ENCODE assay signal across 1 cellular context in genomic region chr3:76972624-76973296, GRCh38.
TF ChIP-seq lines count a peak whose summit lies in the region.

No MANE protein-coding gene starts in this region.

TF ChIP-seq in HepG2, 621 proteins besides CTCF, POLR2A, EP300 and RAD21 (continued from another document and continues in another):
- TF ChIP-seq, protein P1, sequence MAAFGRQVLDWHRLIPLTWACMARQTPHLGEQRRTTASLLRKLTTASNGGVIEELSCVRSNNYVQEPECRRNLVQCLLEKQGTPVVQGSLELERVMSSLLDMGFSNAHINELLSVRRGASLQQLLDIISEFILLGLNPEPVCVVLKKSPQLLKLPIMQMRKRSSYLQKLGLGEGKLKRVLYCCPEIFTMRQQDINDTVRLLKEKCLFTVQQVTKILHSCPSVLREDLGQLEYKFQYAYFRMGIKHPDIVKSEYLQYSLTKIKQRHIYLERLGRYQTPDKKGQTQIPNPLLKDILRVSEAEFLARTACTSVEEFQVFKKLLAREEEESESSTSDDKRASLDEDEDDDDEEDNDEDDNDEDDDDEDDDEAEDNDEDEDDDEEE (CRISPR knock-in tag; IDR thresholded peaks at IDR 0.05): no peak
- TF ChIP-seq FOXP4 (CRISPR knock-in tag; IDR thresholded peaks at IDR 0.05): peak; percentile 88
- 0 out of 2 replicates have a peak, but pooled peaks have one; percentile 34 for TF ChIP-seq FOXK1 (CRISPR knock-in tag; IDR thresholded peaks at IDR 0.05; ENCODE audit: borderline replicate concordance, low read depth)
- no peak for TF ChIP-seq FOXA1 (IDR thresholded peaks at IDR 0.05)
- peak; percentile 93 for TF ChIP-seq FOXA1 (CRISPR knock-in tag; IDR thresholded peaks at IDR 0.05)
- TF ChIP-seq, protein P2, sequence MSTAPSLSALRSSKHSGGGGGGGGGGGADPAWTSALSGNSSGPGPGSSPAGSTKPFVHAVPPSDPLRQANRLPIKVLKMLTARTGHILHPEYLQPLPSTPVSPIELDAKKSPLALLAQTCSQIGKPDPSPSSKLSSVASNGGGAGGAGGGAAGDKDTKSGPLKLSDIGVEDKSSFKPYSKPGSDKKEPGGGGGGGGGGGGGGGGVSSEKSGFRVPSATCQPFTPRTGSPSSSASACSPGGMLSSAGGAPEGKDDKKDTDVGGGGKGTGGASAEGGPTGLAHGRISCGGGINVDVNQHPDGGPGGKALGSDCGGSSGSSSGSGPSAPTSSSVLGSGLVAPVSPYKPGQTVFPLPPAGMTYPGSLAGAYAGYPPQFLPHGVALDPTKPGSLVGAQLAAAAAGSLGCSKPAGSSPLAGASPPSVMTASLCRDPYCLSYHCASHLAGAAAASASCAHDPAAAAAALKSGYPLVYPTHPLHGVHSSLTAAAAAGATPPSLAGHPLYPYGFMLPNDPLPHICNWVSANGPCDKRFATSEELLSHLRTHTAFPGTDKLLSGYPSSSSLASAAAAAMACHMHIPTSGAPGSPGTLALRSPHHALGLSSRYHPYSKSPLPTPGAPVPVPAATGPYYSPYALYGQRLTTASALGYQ (CRISPR knock-in tag; IDR thresholded peaks at IDR 0.05): peak; percentile 80
- no peak for TF ChIP-seq EED (CRISPR knock-in tag; IDR thresholded peaks at IDR 0.05)
- TF ChIP-seq, protein P3, sequence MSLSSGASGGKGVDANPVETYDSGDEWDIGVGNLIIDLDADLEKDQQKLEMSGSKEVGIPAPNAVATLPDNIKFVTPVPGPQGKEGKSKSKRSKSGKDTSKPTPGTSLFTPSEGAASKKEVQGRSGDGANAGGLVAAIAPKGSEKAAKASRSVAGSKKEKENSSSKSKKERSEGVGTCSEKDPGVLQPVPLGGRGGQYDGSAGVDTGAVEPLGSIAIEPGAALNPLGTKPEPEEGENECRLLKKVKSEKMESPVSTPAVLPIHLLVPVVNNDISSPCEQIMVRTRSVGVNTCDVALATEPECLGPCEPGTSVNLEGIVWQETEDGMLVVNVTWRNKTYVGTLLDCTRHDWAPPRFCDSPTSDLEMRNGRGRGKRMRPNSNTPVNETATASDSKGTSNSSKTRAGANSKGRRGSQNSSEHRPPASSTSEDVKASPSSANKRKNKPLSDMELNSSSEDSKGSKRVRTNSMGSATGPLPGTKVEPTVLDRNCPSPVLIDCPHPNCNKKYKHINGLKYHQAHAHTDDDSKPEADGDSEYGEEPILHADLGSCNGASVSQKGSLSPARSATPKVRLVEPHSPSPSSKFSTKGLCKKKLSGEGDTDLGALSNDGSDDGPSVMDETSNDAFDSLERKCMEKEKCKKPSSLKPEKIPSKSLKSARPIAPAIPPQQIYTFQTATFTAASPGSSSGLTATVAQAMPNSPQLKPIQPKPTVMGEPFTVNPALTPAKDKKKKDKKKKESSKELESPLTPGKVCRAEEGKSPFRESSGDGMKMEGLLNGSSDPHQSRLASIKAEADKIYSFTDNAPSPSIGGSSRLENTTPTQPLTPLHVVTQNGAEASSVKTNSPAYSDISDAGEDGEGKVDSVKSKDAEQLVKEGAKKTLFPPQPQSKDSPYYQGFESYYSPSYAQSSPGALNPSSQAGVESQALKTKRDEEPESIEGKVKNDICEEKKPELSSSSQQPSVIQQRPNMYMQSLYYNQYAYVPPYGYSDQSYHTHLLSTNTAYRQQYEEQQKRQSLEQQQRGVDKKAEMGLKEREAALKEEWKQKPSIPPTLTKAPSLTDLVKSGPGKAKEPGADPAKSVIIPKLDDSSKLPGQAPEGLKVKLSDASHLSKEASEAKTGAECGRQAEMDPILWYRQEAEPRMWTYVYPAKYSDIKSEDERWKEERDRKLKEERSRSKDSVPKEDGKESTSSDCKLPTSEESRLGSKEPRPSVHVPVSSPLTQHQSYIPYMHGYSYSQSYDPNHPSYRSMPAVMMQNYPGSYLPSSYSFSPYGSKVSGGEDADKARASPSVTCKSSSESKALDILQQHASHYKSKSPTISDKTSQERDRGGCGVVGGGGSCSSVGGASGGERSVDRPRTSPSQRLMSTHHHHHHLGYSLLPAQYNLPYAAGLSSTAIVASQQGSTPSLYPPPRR (CRISPR knock-in tag; IDR thresholded peaks at IDR 0.05; ENCODE audit: borderline replicate concordance): peak; percentile 86; the same call in 1 of the 2 replicates
- 0 out of 2 replicates have a peak, but pooled peaks have one; percentile 39 for TF ChIP-seq PPARG (CRISPR knock-in tag; conservative IDR thresholded peaks at IDR 0.05)
- TF ChIP-seq, protein P4, sequence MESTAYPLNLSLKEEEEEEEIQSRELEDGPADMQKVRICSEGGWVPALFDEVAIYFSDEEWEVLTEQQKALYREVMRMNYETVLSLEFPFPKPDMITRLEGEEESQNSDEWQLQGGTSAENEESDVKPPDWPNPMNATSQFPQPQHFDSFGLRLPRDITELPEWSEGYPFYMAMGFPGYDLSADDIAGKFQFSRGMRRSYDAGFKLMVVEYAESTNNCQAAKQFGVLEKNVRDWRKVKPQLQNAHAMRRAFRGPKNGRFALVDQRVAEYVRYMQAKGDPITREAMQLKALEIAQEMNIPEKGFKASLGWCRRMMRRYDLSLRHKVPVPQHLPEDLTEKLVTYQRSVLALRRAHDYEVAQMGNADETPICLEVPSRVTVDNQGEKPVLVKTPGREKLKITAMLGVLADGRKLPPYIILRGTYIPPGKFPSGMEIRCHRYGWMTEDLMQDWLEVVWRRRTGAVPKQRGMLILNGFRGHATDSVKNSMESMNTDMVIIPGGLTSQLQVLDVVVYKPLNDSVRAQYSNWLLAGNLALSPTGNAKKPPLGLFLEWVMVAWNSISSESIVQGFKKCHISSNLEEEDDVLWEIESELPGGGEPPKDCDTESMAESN (CRISPR knock-in tag; conservative IDR thresholded peaks at IDR 0.05): 0 out of 2 replicates have a peak, but pooled peaks have one; percentile 19
- no peak for TF ChIP-seq SNAI1 (CRISPR knock-in tag; IDR thresholded peaks at IDR 0.05; ENCODE audit: borderline replicate concordance)
- TF ChIP-seq TOPORS (CRISPR knock-in tag; IDR thresholded peaks at IDR 0.05): no peak
- peak; percentile 87; the same call in 1 of the 2 replicates for TF ChIP-seq GATA4 (IDR thresholded peaks at IDR 0.05; ENCODE audit: borderline replicate concordance, low read depth)
- TF ChIP-seq GABPB1 (CRISPR knock-in tag; IDR thresholded peaks at IDR 0.05): no peak
- peak; percentile 91 for TF ChIP-seq KDM6A (CRISPR knock-in tag; IDR thresholded peaks at IDR 0.05; ENCODE audit: low read depth)
- no peak for TF ChIP-seq ZBTB21 (CRISPR knock-in tag; IDR thresholded peaks at IDR 0.05)
- peak; percentile 58; the same call in 1 of the 2 replicates for TF ChIP-seq TBX2 (CRISPR knock-in tag; IDR thresholded peaks at IDR 0.05; ENCODE audit: borderline replicate concordance)
- TF ChIP-seq REPIN1 (CRISPR knock-in tag; IDR thresholded peaks at IDR 0.05; ENCODE audit: borderline replicate concordance, low read depth): peak; percentile 24; the same call in 1 of the 2 replicates
- no peak for TF ChIP-seq ZMAT3 (CRISPR knock-in tag; conservative IDR thresholded peaks at IDR 0.05)
- TF ChIP-seq HOXA3 (CRISPR knock-in tag; IDR thresholded peaks at IDR 0.05): 0 out of 2 replicates have a peak, but pooled peaks have one; percentile 55
- peak; percentile 88; the same call in 1 of the 2 replicates for TF ChIP-seq NFIC (IDR thresholded peaks at IDR 0.05; ENCODE audit: low read length)
- TF ChIP-seq GFI1 (CRISPR knock-in tag; IDR thresholded peaks at IDR 0.05; ENCODE audit: borderline replicate concordance): peak; percentile 89
- peak; percentile 55 for TF ChIP-seq ZNF121 (CRISPR knock-in tag; IDR thresholded peaks at IDR 0.05)
- TF ChIP-seq ZNF232 (CRISPR knock-in tag; IDR thresholded peaks at IDR 0.05; ENCODE audit: borderline replicate concordance): peak; percentile 30; the same call in 1 of the 2 replicates
- TF ChIP-seq NR2F2 (IDR thresholded peaks at IDR 0.05; ENCODE audit: borderline replicate concordance, low read depth): peak; percentile 75; the same call in 1 of the 2 replicates
- TF ChIP-seq, protein P5, sequence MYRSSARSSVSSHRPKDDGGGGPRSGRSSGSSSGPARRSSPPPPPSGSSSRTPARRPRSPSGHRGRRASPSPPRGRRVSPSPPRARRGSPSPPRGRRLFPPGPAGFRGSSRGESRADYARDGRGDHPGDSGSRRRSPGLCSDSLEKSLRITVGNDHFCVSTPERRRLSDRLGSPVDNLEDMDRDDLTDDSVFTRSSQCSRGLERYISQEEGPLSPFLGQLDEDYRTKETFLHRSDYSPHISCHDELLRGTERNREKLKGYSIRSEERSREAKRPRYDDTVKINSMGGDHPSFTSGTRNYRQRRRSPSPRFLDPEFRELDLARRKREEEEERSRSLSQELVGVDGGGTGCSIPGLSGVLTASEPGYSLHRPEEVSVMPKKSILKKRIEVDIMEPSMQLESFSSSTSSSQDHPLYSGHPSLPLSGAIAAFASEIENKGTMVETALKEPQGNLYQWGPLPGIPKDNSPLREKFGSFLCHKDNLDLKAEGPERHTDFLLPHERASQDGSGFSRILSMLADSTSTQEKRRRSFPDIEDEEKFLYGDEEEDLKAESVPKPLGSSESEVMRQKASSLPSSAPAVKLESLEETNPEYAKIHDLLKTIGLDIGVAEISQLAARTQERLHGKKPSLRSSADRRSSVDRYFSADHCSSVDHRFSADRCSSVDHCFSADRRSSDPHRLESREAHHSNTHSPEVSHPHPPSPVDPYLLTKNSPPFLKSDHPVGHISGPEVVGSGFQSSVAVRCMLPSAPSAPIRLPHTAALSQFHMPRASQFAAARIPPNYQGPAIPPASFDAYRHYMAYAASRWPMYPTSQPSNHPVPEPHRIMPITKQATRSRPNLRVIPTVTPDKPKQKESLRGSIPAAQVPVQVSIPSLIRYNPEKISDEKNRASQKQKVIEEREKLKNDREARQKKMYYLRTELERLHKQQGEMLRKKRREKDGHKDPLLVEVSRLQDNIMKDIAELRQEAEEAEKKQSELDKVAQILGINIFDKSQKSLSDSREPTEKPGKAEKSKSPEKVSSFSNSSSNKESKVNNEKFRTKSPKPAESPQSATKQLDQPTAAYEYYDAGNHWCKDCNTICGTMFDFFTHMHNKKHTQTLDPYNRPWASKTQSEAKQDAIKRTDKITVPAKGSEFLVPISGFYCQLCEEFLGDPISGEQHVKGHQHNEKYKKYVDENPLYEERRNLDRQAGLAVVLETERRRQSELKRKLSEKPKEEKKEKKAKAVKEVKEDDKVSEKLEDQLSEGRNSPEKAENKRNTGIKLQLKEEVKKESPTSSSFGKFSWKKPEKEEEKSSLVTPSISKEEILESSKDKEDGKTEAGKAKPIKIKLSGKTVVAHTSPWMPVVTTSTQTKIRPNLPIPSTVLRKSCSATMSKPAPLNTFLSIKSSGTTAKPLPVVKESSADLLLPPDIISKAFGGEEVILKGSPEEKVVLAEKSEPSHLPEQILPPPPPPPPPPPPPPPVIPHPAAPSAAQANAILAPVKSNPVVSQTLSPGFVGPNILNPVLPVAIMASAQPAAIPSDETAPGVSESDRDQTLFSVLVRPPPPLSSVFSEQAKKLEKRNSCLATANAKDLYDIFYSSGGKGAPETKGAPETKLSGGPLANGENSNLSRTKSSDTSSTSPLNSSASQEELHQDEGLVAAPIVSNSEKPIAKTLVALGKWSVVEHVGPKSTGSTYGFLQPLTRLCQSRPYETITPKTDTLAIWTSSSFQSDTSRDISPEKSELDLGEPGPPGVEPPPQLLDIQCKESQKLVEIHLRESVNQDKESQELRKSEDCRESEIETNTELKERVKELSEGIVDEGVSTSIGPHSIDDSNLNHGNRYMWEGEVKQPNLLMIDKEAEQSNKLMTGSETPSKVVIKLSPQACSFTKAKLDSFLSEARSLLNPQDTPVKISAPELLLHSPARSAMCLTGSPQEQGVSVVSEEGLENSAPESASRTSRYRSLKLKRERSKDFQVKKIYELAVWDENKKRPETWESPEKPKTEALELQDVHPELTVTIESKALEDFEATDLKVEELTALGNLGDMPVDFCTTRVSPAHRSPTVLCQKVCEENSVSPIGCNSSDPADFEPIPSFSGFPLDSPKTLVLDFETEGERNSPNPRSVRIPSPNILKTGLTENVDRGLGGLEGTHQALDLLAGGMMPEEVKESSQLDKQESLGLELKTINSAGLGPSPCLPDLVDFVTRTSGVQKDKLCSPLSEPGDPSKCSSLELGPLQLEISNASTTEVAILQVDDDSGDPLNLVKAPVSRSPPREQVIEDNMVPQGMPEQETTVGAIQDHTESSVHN (CRISPR knock-in tag; IDR thresholded peaks at IDR 0.05): no peak
- TF ChIP-seq FOXJ3 (CRISPR knock-in tag; IDR thresholded peaks at IDR 0.05; ENCODE audit: borderline replicate concordance): peak; percentile 84; the same call in 1 of the 2 replicates
- no peak for TF ChIP-seq CREB1 (IDR thresholded peaks at IDR 0.05)
- TF ChIP-seq CREB1 (CRISPR knock-in tag; IDR thresholded peaks at IDR 0.05): peak; percentile 13; the same call in 1 of the 2 replicates
- peak; percentile 85; the same call in 1 of the 2 replicates for TF ChIP-seq HDAC2 (CRISPR knock-in tag; IDR thresholded peaks at IDR 0.05)
- TF ChIP-seq SIX1 (CRISPR knock-in tag; IDR thresholded peaks at IDR 0.05; ENCODE audit: borderline replicate concordance): 0 out of 2 replicates have a peak, but pooled peaks have one; percentile 18
- TF ChIP-seq REST (IDR thresholded peaks at IDR 0.05; ENCODE audit: borderline replicate concordance in 1 of 2, low read depth in 1 of 2, low read length in 2 of 2): peak in 1 of 2 experiments; percentile 72; a peak in 1 of 4 replicates
- TF ChIP-seq MATR3 (CRISPR knock-in tag; IDR thresholded peaks at IDR 0.05): no peak
